20 cellular contexts compared by ENCODE assay signal in genomic region chr10:1626835-1627234, GRCh38.
A peak's percentile ranks its signal among the peaks of the same experiment; 100 is the strongest.
DNase-seq lines count a peak whose midpoint lies in the region; ATAC-seq and TF ChIP-seq lines count a peak whose summit lies in the region.
"Had no signal": no experiment of that assay in that cellular context is flagged by ENCODE, and none has a peak within 500 bp of the region (broad histone marks: within the 10 kb centered on the region; RNA-seq: fewer than 3 reads in every experiment).

No MANE protein-coding gene starts in this region.

- no peak for ATAC-seq in HG03135 (IDR thresholded peaks at IDR 0.05; ENCODE audit: unreplicated experiment)
- no peak for ATAC-seq in activated T-helper 17 cell treated with anti-CD3 and anti-CD28 coated beads, Interleukin-2, amount 50 U/mL, for 72 hours (replicated peaks)
- ATAC-seq: CD8-positive, alpha-beta T cell had no signal

- DNase-seq in endodermal cell, result peak; percentile 30
- peak; percentile 62 for DNase-seq in mesenteric fat pad (ENCODE audit: low spot score)
- DNase-seq in neural progenitor cell (ENCODE audit: low spot score), result no peak
- peak; percentile 33 for DNase-seq in sigmoid colon
- no peak for DNase-seq in activated effector memory CD4-positive, alpha-beta T cell treated with anti-CD3 and anti-CD28 coated beads, Interleukin-2, amount 50 U/mL, for 16 hours
- no peak for DNase-seq in effector memory CD4-positive, alpha-beta T cell
- DNase-seq: Caco-2; CD4-positive, CD25-positive, alpha-beta regulatory T cell; CD8-positive, alpha-beta T cell; DMS153; DND-41; GOT3; HFFc6 had no signal

- H3K9me3 Mint-ChIP-seq in endodermal cell, result no peaks in the 10 kb centered on the region
- H3K9me3 Mint-ChIP-seq in neural progenitor cell, result peaks cover 3% of the 10 kb centered on the region
- H3K9me3 Mint-ChIP-seq in activated T-helper 17 cell treated with anti-CD3 and anti-CD28 coated beads, Interleukin-2, amount 50 U/mL, for 72 hours, result no peaks in the 10 kb centered on the region
- H3K9me3 Mint-ChIP-seq: CD8-positive, alpha-beta T cell had no signal

- H3K4me3 Mint-ChIP-seq in endodermal cell (no peak overlapping the region), neural progenitor cell (no peak overlapping the region)
- no peak overlapping the region for H3K4me3 Mint-ChIP-seq in activated T-helper 17 cell treated with anti-CD3 and anti-CD28 coated beads, Interleukin-2, amount 50 U/mL, for 72 hours
- H3K4me3 Mint-ChIP-seq: B cell; CD8-positive, alpha-beta T cell; HFFc6 had no signal

- TF ChIP-seq CTCF in endodermal cell (conservative IDR thresholded peaks at IDR 0.05) (no peak), neural progenitor cell (IDR thresholded peaks at IDR 0.05) (no peak), sigmoid colon (IDR thresholded peaks at IDR 0.05) (no peak)

- no peaks in the 10 kb centered on the region for H3K79me2 ChIP-seq in neural progenitor cell (ENCODE audit: low read depth)

- H3K27me3 ChIP-seq in endodermal cell (ENCODE audit: control insufficient read depth, insufficient read depth, low read length, poor library complexity, severe bottlenecking) (no peaks in the 10 kb centered on the region), neural progenitor cell (no peaks in the 10 kb centered on the region), sigmoid colon (no peaks in the 10 kb centered on the region)
- H3K27me3 ChIP-seq in effector memory CD4-positive, alpha-beta T cell (replicated peaks; ENCODE audit: control insufficient read depth, insufficient read depth, low read length, poor library complexity, severe bottlenecking), result no peaks in the 10 kb centered on the region
- H3K27me3 ChIP-seq: BLaER1 had no signal

- no peaks in the 10 kb centered on the region for H3K27me3 Mint-ChIP-seq in endodermal cell (ENCODE audit: insufficient read depth)
- H3K27me3 Mint-ChIP-seq in neural progenitor cell (ENCODE audit: insufficient read depth, low read depth), result peaks cover 6% of the 10 kb centered on the region
- H3K27me3 Mint-ChIP-seq in activated T-helper 17 cell treated with anti-CD3 and anti-CD28 coated beads, Interleukin-2, amount 50 U/mL, for 72 hours, result peaks cover 4% of the 10 kb centered on the region
- H3K27me3 Mint-ChIP-seq: CD4-positive, CD25-positive, alpha-beta regulatory T cell had no signal

- H4K20me1 ChIP-seq in neural progenitor cell (ENCODE audit: low read depth), result no peaks in the 10 kb centered on the region

- H3K9me3 ChIP-seq in endodermal cell (ENCODE audit: control insufficient read depth, low read length) (no peaks in the 10 kb centered on the region), neural progenitor cell (ENCODE audit: low read depth) (no peaks in the 10 kb centered on the region), sigmoid colon (peaks cover 0 to 2% (median 0%) of the 10 kb centered on the region in 4 donors)
- no peaks in the 10 kb centered on the region for H3K9me3 ChIP-seq in effector memory CD4-positive, alpha-beta T cell (ENCODE audit: control insufficient read depth, low read length)
- H3K9me3 ChIP-seq: BLaER1, Caco-2, HAP-1 had no signal

- H3K36me3 Mint-ChIP-seq in endodermal cell (ENCODE audit: low read depth), result no peaks in the 10 kb centered on the region
- H3K36me3 Mint-ChIP-seq in neural progenitor cell, result no peaks in the 10 kb centered on the region
- no peaks in the 10 kb centered on the region for H3K36me3 Mint-ChIP-seq in activated T-helper 17 cell treated with anti-CD3 and anti-CD28 coated beads, Interleukin-2, amount 50 U/mL, for 72 hours (ENCODE audit: low read depth)
- H3K36me3 Mint-ChIP-seq: CD4-positive, CD25-positive, alpha-beta regulatory T cell; CD8-positive, alpha-beta T cell had no signal

- H3K36me3 ChIP-seq in endodermal cell (ENCODE audit: control insufficient read depth, insufficient read depth, low read length) (no peaks in the 10 kb centered on the region), neural progenitor cell (no peaks in the 10 kb centered on the region), sigmoid colon (no peaks in the 10 kb centered on the region)
- no peaks in the 10 kb centered on the region for H3K36me3 ChIP-seq in effector memory CD4-positive, alpha-beta T cell (ENCODE audit: control insufficient read depth, insufficient read depth, low read length)
- H3K36me3 ChIP-seq: BLaER1, HAP-1 had no signal

- H3K4me3 ChIP-seq in endodermal cell (ENCODE audit: low read length) (no peak overlapping the region), neural progenitor cell (no peak overlapping the region), sigmoid colon (no peak overlapping the region)
- H3K4me3 ChIP-seq in effector memory CD4-positive, alpha-beta T cell (ENCODE audit: insufficient read depth, low read depth, low read length, poor library complexity, severe bottlenecking), result no peak overlapping the region
- H3K4me3 ChIP-seq: BLaER1, HAP-1 had no signal

- H3K4me2 ChIP-seq in neural progenitor cell, result no peak overlapping the region
- H3K4me2 ChIP-seq: BLaER1 had no signal

- WGBS in endodermal cell (ENCODE audit: insufficient coverage in 1 of 2, insufficient read length in 1 of 2), 2 experiments, result 90 to 91% methylated on average over 10 to 16 of the region's 16 CpGs
- 88 to 90% methylated on average over 16 of the region's 16 CpGs for WGBS in sigmoid colon, 2 donors

- H2AFZ ChIP-seq in neural progenitor cell (replicated peaks), result no peak overlapping the region

- no peaks in the 10 kb centered on the region for H3F3A ChIP-seq in neural progenitor cell (ENCODE audit: low read depth)

- no peaks in the 10 kb centered on the region for H3K4me1 ChIP-seq in endodermal cell (ENCODE audit: control insufficient read depth, insufficient read depth, low read length)
- peaks cover 12% of the 10 kb centered on the region for H3K4me1 ChIP-seq in neural progenitor cell
- H3K4me1 ChIP-seq in sigmoid colon, result no peaks in the 10 kb centered on the region
- H3K4me1 ChIP-seq in effector memory CD4-positive, alpha-beta T cell (ENCODE audit: control insufficient read depth, insufficient read depth, low read length, poor library complexity, severe bottlenecking), result no peaks in the 10 kb centered on the region
- H3K4me1 ChIP-seq: Caco-2, HAP-1 had no signal

- intact Hi-C loops in sigmoid colon (cut with DNase I), result no loop called here

- no peak overlapping the region for H3K27ac ChIP-seq in endodermal cell (ENCODE audit: low read depth, low read length)
- no peak overlapping the region for H3K27ac ChIP-seq in neural progenitor cell
- H3K27ac ChIP-seq in sigmoid colon, result no peak overlapping the region
- H3K27ac ChIP-seq in effector memory CD4-positive, alpha-beta T cell (ENCODE audit: insufficient read depth, low read length, poor library complexity, severe bottlenecking), result no peak overlapping the region
- H3K27ac ChIP-seq: 22Rv1, BLaER1, C4-2B had no signal

- TF ChIP-seq POLR2A in sigmoid colon (IDR thresholded peaks at IDR 0.05), result no peak

- H3K9ac ChIP-seq in endodermal cell (ENCODE audit: extremely low read depth, low read length, poor library complexity, severe bottlenecking) (no peak overlapping the region), neural progenitor cell (no peak overlapping the region)
- H3K9ac ChIP-seq: BLaER1 had no signal

- peaks cover 4% of the 10 kb centered on the region for H3K4me1 Mint-ChIP-seq in endodermal cell
- peaks cover 22% of the 10 kb centered on the region for H3K4me1 Mint-ChIP-seq in neural progenitor cell
- H3K4me1 Mint-ChIP-seq in activated T-helper 17 cell treated with anti-CD3 and anti-CD28 coated beads, Interleukin-2, amount 50 U/mL, for 72 hours, result no peaks in the 10 kb centered on the region
- H3K4me1 Mint-ChIP-seq: CD4-positive, CD25-positive, alpha-beta regulatory T cell had no signal

- H3K27ac Mint-ChIP-seq in endodermal cell (no peak overlapping the region), neural progenitor cell (peak overlapping the region; percentile 0)
- H3K27ac Mint-ChIP-seq in activated T-helper 17 cell treated with anti-CD3 and anti-CD28 coated beads, Interleukin-2, amount 50 U/mL, for 72 hours, result no peak overlapping the region
- H3K27ac Mint-ChIP-seq: B cell; CD4-positive, CD25-positive, alpha-beta regulatory T cell; CD8-positive, alpha-beta T cell; HFFc6 had no signal

- no peak for TF ChIP-seq EP300 in sigmoid colon (IDR thresholded peaks at IDR 0.05)

Comparison
In these comparisons a context has a peak if more than half of its experiments do, and no peak if none do; other contexts are left out.
1. DNase-seq: peak in endodermal cell (single experiment), mesenteric fat pad (single experiment) and sigmoid colon (single experiment); none in neural progenitor cell (single experiment), activated effector memory CD4-positive, alpha-beta T cell treated with anti-CD3 and anti-CD28 coated beads, Interleukin-2, amount 50 U/mL, for 16 hours (single experiment) and effector memory CD4-positive, alpha-beta T cell (0 of 3).